Comparison of ENCODE assay signal across 1 cellular context in the genomic region with DNA sequence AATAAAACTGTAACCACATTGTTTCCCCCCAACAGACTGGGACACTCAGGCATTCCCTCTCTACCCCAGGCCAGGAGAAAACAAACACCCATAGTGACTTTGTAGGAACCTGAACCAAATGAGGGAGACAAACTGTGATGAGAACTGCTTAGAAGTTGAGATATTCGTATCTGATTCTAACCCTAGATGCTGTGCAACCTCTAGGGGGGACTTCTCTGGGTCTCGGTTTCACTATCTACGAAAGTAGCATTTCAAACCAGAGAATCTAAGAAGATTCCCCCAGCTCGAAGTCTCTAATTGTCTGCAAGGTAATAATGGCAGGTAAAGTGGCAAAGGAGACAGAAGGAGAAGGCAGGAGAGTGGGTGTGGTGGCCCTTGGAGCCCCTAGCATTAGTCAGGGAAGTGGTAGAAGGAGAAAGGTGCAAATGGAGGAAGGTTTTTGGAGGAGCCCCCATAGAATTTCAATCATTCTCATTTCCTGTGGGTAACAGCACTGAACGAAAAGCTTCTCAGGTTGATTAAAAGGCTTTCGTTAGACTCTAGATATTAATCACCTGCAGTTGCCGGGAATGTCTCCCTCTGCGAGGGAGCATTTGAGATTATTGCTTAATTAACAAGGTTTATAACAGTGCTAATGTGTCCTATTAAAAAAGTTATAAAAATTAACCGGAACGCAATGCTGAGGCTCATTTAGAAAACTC.
TF ChIP-seq lines count a peak whose summit lies in the region.

No MANE protein-coding gene starts in this region.

TF ChIP-seq in GM12878, 131 proteins besides CTCF, POLR2A, EP300 and RAD21 (continued from another document):
- TF ChIP-seq, protein P1, sequence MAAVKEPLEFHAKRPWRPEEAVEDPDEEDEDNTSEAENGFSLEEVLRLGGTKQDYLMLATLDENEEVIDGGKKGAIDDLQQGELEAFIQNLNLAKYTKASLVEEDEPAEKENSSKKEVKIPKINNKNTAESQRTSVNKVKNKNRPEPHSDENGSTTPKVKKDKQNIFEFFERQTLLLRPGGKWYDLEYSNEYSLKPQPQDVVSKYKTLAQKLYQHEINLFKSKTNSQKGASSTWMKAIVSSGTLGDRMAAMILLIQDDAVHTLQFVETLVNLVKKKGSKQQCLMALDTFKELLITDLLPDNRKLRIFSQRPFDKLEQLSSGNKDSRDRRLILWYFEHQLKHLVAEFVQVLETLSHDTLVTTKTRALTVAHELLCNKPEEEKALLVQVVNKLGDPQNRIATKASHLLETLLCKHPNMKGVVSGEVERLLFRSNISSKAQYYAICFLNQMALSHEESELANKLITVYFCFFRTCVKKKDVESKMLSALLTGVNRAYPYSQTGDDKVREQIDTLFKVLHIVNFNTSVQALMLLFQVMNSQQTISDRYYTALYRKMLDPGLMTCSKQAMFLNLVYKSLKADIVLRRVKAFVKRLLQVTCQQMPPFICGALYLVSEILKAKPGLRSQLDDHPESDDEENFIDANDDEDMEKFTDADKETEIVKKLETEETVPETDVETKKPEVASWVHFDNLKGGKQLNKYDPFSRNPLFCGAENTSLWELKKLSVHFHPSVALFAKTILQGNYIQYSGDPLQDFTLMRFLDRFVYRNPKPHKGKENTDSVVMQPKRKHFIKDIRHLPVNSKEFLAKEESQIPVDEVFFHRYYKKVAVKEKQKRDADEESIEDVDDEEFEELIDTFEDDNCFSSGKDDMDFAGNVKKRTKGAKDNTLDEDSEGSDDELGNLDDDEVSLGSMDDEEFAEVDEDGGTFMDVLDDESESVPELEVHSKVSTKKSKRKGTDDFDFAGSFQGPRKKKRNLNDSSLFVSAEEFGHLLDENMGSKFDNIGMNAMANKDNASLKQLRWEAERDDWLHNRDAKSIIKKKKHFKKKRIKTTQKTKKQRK (IDR thresholded peaks at IDR 0.05; ENCODE audit: low read depth, low read length) = no peak
- no peak for TF ChIP-seq SPI1 (IDR thresholded peaks at IDR 0.05; ENCODE audit: borderline replicate concordance, insufficient read depth, low read depth, low read length)
- peak; percentile 15; the same call in 1 of the 2 replicates for TF ChIP-seq RUNX3 (IDR thresholded peaks at IDR 0.05; ENCODE audit: low read length)
- peak; percentile 32; the same call in 1 of the 2 replicates for TF ChIP-seq JUNB (IDR thresholded peaks at IDR 0.05)
- TF ChIP-seq, protein P2, sequence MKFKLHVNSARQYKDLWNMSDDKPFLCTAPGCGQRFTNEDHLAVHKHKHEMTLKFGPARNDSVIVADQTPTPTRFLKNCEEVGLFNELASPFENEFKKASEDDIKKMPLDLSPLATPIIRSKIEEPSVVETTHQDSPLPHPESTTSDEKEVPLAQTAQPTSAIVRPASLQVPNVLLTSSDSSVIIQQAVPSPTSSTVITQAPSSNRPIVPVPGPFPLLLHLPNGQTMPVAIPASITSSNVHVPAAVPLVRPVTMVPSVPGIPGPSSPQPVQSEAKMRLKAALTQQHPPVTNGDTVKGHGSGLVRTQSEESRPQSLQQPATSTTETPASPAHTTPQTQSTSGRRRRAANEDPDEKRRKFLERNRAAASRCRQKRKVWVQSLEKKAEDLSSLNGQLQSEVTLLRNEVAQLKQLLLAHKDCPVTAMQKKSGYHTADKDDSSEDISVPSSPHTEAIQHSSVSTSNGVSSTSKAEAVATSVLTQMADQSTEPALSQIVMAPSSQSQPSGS (IDR thresholded peaks at IDR 0.05; ENCODE audit: low read length) = 0 out of 2 replicates have a peak, but pooled peaks have one; percentile 30
- no peak for TF ChIP-seq RBBP5 (conservative IDR thresholded peaks at IDR 0.05)
